Comparison of ENCODE assay signal across 9 cellular contexts in the genomic region with DNA sequence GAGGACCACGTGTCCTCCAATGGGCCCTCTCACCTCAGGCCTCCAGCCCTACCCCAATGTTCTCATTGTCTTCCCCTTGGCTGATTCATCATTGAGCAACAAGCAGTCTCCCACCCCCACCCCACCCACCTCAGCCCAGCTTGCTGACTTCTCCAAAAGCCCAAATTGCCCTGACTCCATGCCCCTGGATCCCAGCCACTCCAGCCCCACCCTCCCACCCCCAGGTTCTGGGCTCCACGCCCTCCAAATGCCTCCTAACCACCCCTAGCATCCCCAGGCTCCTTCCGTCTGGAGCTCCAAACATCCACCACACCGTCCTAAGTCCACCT.
DNase-seq lines count a peak whose midpoint lies in the region; ATAC-seq lines count a peak whose summit lies in the region.
"Had no signal": no experiment of that assay in that cellular context is flagged by ENCODE, and none has a peak within 500 bp of the region (broad histone marks: within the 10 kb centered on the region; RNA-seq: fewer than 3 reads in every experiment).

No MANE protein-coding gene starts in this region.

- DNase-seq in AG20443 (ENCODE audit: low spot score) (peak; percentile 58), amniotic epithelial cell (ENCODE audit: low read depth) (peak; percentile 37)
- no peak for DNase-seq in activated CD4-positive, alpha-beta T cell treated with anti-CD3 and anti-CD28 coated beads for 48 hours
- DNase-seq: midbrain, NCI-H524 treated with DMSO at 0.1 percent for 48 hours had no signal

- H3K36me3 ChIP-seq in mucosa of rectum (ENCODE audit: control insufficient read depth in 2 of 2, insufficient read depth in 2 of 2, low read length in 2 of 2): peaks cover 14 to 15% of the 10 kb centered on the region in 2 donors

- H3K4me3 ChIP-seq in mucosa of rectum (ENCODE audit: low read length in 2 of 2): peak overlapping the region; percentile 12 to 93

- H3K9me3 ChIP-seq in mucosa of rectum (ENCODE audit: control insufficient read depth in 2 of 2, low read length in 2 of 2): no peaks in the 10 kb centered on the region

- no peak for ATAC-seq in HG02840 (IDR thresholded peaks at IDR 0.05; ENCODE audit: low FRiP score, unreplicated experiment)
- ATAC-seq in HG02798 (IDR thresholded peaks at IDR 0.05; ENCODE audit: poor library complexity, unreplicated experiment): no peak
- ATAC-seq: WTC11 had no signal

- peaks cover 45 to 63% of the 10 kb centered on the region in 2 donors for H3K4me1 ChIP-seq in mucosa of rectum (ENCODE audit: control insufficient read depth in 2 of 2, insufficient read depth in 2 of 2, low read length in 2 of 2)

- peak overlapping the region in 1 of 2 donors; percentile 96 for H3K9ac ChIP-seq in mucosa of rectum (ENCODE audit: low read depth in 1 of 2, low read length in 2 of 2)

- no peaks in the 10 kb centered on the region for H3K27me3 ChIP-seq in mucosa of rectum (ENCODE audit: control insufficient read depth in 2 of 2, insufficient read depth in 2 of 2, low read length in 2 of 2)

- peak overlapping the region; percentile 95 to 97 for H3K27ac ChIP-seq in mucosa of rectum (ENCODE audit: low read depth in 2 of 2, low read length in 2 of 2)
